In the genomic region with DNA sequence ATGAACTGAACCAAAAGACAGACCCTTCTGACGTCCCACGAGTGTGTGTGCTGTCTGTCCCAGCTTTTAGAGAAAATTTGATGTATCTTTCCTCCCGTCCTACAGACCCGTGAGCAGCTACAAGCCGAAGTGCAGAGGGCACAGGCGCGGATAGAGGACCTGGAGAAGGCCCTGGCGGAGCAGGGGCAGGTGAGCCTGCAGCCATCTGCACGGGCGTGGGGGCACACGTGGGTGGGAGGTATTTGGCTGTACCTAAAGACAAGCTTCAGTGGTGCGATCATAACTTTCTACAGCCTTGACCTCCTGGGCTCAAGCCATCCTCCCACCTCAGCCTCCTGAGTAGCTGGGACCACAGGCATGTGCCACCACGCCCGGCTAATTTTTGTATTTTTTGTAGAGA, we compare ENCODE assay signal across 16 cellular contexts. TPM values are rescaled to one million over a fixed set of nuclear protein-coding genes. Genes with fewer than 3 reads are reported as not detected.
DNase-seq lines count a peak whose midpoint lies in the region; ATAC-seq and TF ChIP-seq lines count a peak whose summit lies in the region.
"Had no signal": no experiment of that assay in that cellular context is flagged by ENCODE, and none has a peak within 500 bp of the region (broad histone marks: within the 10 kb centered on the region; RNA-seq: fewer than 3 reads in every experiment).

No MANE protein-coding gene starts in this region.

- H3K9me3 ChIP-seq in right cardiac atrium (ENCODE audit: control insufficient read depth, low read length) = no peaks in the 10 kb centered on the region
- H3K9me3 ChIP-seq: Caco-2 had no signal

- H3K4me3 ChIP-seq in right cardiac atrium (ENCODE audit: low read length) = no peak overlapping the region

- no peak overlapping the region for H3K4me3 Mint-ChIP-seq in glutamatergic neuron (ENCODE audit: unreplicated experiment)
- H3K4me3 Mint-ChIP-seq: CD8-positive, alpha-beta T cell; H9 had no signal

- no peaks in the 10 kb centered on the region for H3K4me1 ChIP-seq in right cardiac atrium (ENCODE audit: control insufficient read depth, insufficient read depth, low read length)
- H3K4me1 ChIP-seq: Caco-2 had no signal

- H3K27ac Mint-ChIP-seq in glutamatergic neuron (ENCODE audit: unreplicated experiment) = no peak overlapping the region
- H3K27ac Mint-ChIP-seq: CD8-positive, alpha-beta T cell; H9 had no signal

- no peaks in the 10 kb centered on the region for H3K27me3 ChIP-seq in right cardiac atrium (ENCODE audit: control insufficient read depth, insufficient read depth)

- 90% methylated on average over 14 of the region's 14 CpGs for WGBS in right cardiac atrium

- no peaks in the 10 kb centered on the region for H3K36me3 Mint-ChIP-seq in glutamatergic neuron (ENCODE audit: unreplicated experiment)
- H3K36me3 Mint-ChIP-seq: CD8-positive, alpha-beta T cell had no signal

- intact Hi-C loops in left ventricle myocardium superior (cut with micrococcal nuclease) (no loop called here), right cardiac atrium (cut with DNase I) (loop anchor here in 1 of 4 donors (10.0 kb wide), 1 partner anchor 110 kb away; no protein-coding TSS in a partner anchor), posterior cingulate gyrus (cut with DNase I) (no loop called here)

- TF ChIP-seq CTCF in glutamatergic neuron (IDR thresholded peaks at IDR 0.05; ENCODE audit: partially characterized antibody, unreplicated experiment) = no peak

- peaks cover 2% of the 10 kb centered on the region for H3K27me3 Mint-ChIP-seq in glutamatergic neuron (ENCODE audit: unreplicated experiment)

- ATAC-seq in left ventricle myocardium superior = no peak
- ATAC-seq in right cardiac atrium = no peak
- no peak for ATAC-seq in GM19395 (IDR thresholded peaks at IDR 0.05; ENCODE audit: unreplicated experiment)
- ATAC-seq: CD8-positive, alpha-beta T cell had no signal

- no peaks in the 10 kb centered on the region for H3K9me3 Mint-ChIP-seq in glutamatergic neuron (ENCODE audit: unreplicated experiment)
- H3K9me3 Mint-ChIP-seq: CD8-positive, alpha-beta T cell; H9 had no signal

- H3K4me1 Mint-ChIP-seq in glutamatergic neuron (ENCODE audit: low read depth, unreplicated experiment) = peaks cover 5% of the 10 kb centered on the region

- H3K27ac ChIP-seq in right cardiac atrium (ENCODE audit: low read length) = no peak overlapping the region
- H3K27ac ChIP-seq: C4-2B had no signal

- DNase-seq in left ventricle myocardium superior (peak; percentile 17), right cardiac atrium (no peak), glutamatergic neuron (peak; percentile 12), posterior cingulate gyrus (peak in 6 of 10 donors; percentile 1 to 62 (median 30)), anterior cingulate cortex (lab: John Stamatoyannopoulos, UW) (no peak), glomerular visceral epithelial cell (ENCODE audit: extremely low spot score) (no peak)
- DNase-seq: ACHN; Caco-2; CD8-positive, alpha-beta T cell; DND-41; GDM1; GOT3; H9; IMR-90 had no signal

RNA-seq across cellular contexts. Expression of a gene that starts 41.7 kb away (rescaled TPM):
- total RNA-seq in left ventricle myocardium superior (45.2 TPM), right cardiac atrium (10 to 100 TPM in 1 of 4 donors, 1 to 10 TPM in 3; 1.9 to 13.8 (median 5.6) TPM), glutamatergic neuron (ENCODE audit: unreplicated experiment) (402 TPM)
- 11.0 TPM for polyA plus RNA-seq in right cardiac atrium
- total RNA-seq: Caco-2 had no signal

Comparison
In these comparisons a context has a peak if more than half of its experiments do, and no peak if none do; other contexts are left out.
1. DNase-seq: peak in left ventricle myocardium superior (single experiment), glutamatergic neuron (single experiment) and posterior cingulate gyrus (6 of 10); none in right cardiac atrium (0 of 3), anterior cingulate cortex (0 of 58) and glomerular visceral epithelial cell (single experiment).